ENCODE assay signal across 8 cellular contexts in genomic region chr11:20355221-20356219, GRCh38. TPM values are rescaled to one million over a fixed set of nuclear protein-coding genes. Genes with fewer than 3 reads are reported as not detected.
DNase-seq lines count a peak whose midpoint lies in the region; ATAC-seq and TF ChIP-seq lines count a peak whose summit lies in the region.

No MANE protein-coding gene starts in this region.

- peaks cover 15% of the 10 kb centered on the region for H3K27me3 ChIP-seq in IMR-90 (ENCODE audit: control insufficient read depth, insufficient read depth, low read length)
- H3K27me3 ChIP-seq in dorsolateral prefrontal cortex = no peaks in the 10 kb centered on the region

- no peak overlapping the region; the same call in 1 of the 2 replicates for H3K56ac ChIP-seq in IMR-90 (ENCODE audit: extremely low read depth, insufficient read depth, low read length)

- 100% methylated on average over 1 of the region's 12 CpGs; no CpG with 5 or more reads in 1 of the 2 experiments for WGBS in IMR-90 (ENCODE audit: extremely low coverage in 2 of 2, insufficient read length in 1 of 2), 2 experiments

- peak; percentile 36; the same call in 1 of the 2 replicates for TF ChIP-seq RAD21 in IMR-90 (IDR thresholded peaks at IDR 0.05; ENCODE audit: low read length)

- H3K4me1 ChIP-seq in IMR-90 (ENCODE audit: control insufficient read depth, insufficient read depth, low read length) = peaks cover 2% of the 10 kb centered on the region; the same call in 1 of the 2 replicates

- no peak overlapping the region for H2BK120ac ChIP-seq in IMR-90 (ENCODE audit: low read depth, low read length)

- no peak overlapping the region for H2AFZ ChIP-seq in IMR-90 (replicated peaks; ENCODE audit: low read length, poor library complexity)

- H2BK15ac ChIP-seq in IMR-90 (ENCODE audit: low read depth, low read length) = no peak overlapping the region

- H3K14ac ChIP-seq in IMR-90 (replicated peaks; ENCODE audit: low read depth, low read length) = no peak overlapping the region

- intact Hi-C loops in IMR-90 (cut with micrococcal nuclease) = loop anchor here (1.0 to 2.0 kb wide), 5 partner anchors 227 to 799 kb away; no protein-coding TSS in a partner anchor
- intact Hi-C loops in dorsolateral prefrontal cortex (cut with DNase I) = loop anchor here in 1 of 2 donors (2.0 to 10.0 kb wide), 3 partner anchors 227 to 791 kb away; no protein-coding TSS in a partner anchor

- CTCF ChIA-PET in IMR-90 (lab: Yijun Ruan, JAX) = interaction anchor here (0.5 to 4.7 kb wide), 8 partner anchors 9 to 1293 kb away, joined by 3 to 21 read pairs (median 3); partner anchors contain the start of gene HTATIP2

- no peak overlapping the region for H2BK20ac ChIP-seq in IMR-90 (ENCODE audit: low read depth, low read length)

- TF ChIP-seq POLR2A in IMR-90 (IDR thresholded peaks at IDR 0.05; ENCODE audit: low read depth, low read length) = no peak

- no peak overlapping the region for H3K18ac ChIP-seq in IMR-90 (ENCODE audit: low read depth, low read length)

- H3K4me2 ChIP-seq in IMR-90 (ENCODE audit: low read depth, low read length) = no peak overlapping the region

- H3K27ac ChIP-seq in IMR-90 (ENCODE audit: insufficient read depth, low read length) (no peak overlapping the region), dorsolateral prefrontal cortex (no peak overlapping the region)

- no peak overlapping the region for H4K8ac ChIP-seq in IMR-90 (ENCODE audit: low read depth in 2 of 2, low read length in 2 of 2)

- H4K91ac ChIP-seq in IMR-90 (ENCODE audit: insufficient read depth, low read depth, low read length) = no peak overlapping the region

- ATAC-seq in GM21576 (IDR thresholded peaks at IDR 0.05; ENCODE audit: unreplicated experiment) (peak; percentile 67), IMR-90 (ENCODE audit: low read depth) (peak; percentile 92)

- H3K36me3 ChIP-seq in IMR-90 (ENCODE audit: control insufficient read depth, insufficient read depth, low read length) = no peaks in the 10 kb centered on the region

- DNase-seq in NCI-H2171 treated with DMSO at 0.1 percent for 48 hours (lab: John Stamatoyannopoulos, UW) (peak; percentile 0), NCI-H2171 (lab: John Stamatoyannopoulos, UW) (no peak), IMR-90 (peak; percentile 58), SW480 (ENCODE audit: low spot score) (peak; percentile 60), dorsolateral prefrontal cortex (peak in 7 of 10 donors; percentile 32 to 59 (median 57)), mucosa of gallbladder (ENCODE audit: low spot score) (peak; percentile 17), pons (ENCODE audit: low spot score) (no peak)

- H3K9me3 ChIP-seq in IMR-90 (ENCODE audit: control insufficient read depth, insufficient read depth, low read length) = no peaks in the 10 kb centered on the region

- TF ChIP-seq CTCF in IMR-90 (conservative IDR thresholded peaks at IDR 0.05; ENCODE audit: low read depth, low read length) (peak; percentile 62), dorsolateral prefrontal cortex (IDR thresholded peaks at IDR 0.05 in 54 of 56, conservative IDR thresholded peaks at IDR 0.05 in 2 of 56; ENCODE audit: low read depth in 1 of 56, partially characterized antibody in 56 of 56) (peak in 54 of 56 donors; percentile 33 to 80 (median 66))

- H3K4ac ChIP-seq in IMR-90 (ENCODE audit: low read depth, low read length) = no peak overlapping the region

- no peak overlapping the region for H3K9ac ChIP-seq in IMR-90 (ENCODE audit: low read depth, low read length)

- H2AK9ac ChIP-seq in IMR-90 (replicated peaks; ENCODE audit: low read depth, low read length, poor library complexity) = no peak overlapping the region

- no peak overlapping the region for H3K23ac ChIP-seq in IMR-90 (ENCODE audit: low read depth, low read length)

- H2AK5ac ChIP-seq in IMR-90 (ENCODE audit: low read depth, low read length) = no peak overlapping the region

- no peaks in the 10 kb centered on the region for H4K20me1 ChIP-seq in IMR-90 (ENCODE audit: insufficient read depth, low read length)

- H3K4me3 ChIP-seq in IMR-90 (ENCODE audit: insufficient read depth, low read depth, low read length) (no peak overlapping the region), dorsolateral prefrontal cortex (no peak overlapping the region)

- no peaks in the 10 kb centered on the region for H3K9me1 ChIP-seq in IMR-90 (ENCODE audit: insufficient read depth, low read length)

- in situ Hi-C loops in IMR-90 (cut with MboI; ENCODE audit: low sequenced_read_pairs) = loop anchor here (25.0 kb wide), 1 partner anchor 418 kb away; no protein-coding TSS in a partner anchor

- H3K79me1 ChIP-seq in IMR-90 (ENCODE audit: low read depth in 1 of 2, low read length in 2 of 2) = no peaks in the 10 kb centered on the region

- no peak overlapping the region for H4K5ac ChIP-seq in IMR-90 (ENCODE audit: low read depth, low read length)

- BruUV-seq in IMR-90 (replicated peaks; lab: Mats Ljungman, UMichigan) = no TSS peak

- dilution Hi-C loops in IMR-90 (cut with HindIII; ENCODE audit: low sequenced_read_pairs, unreplicated experiment) = no loop called here

- POLR2A ChIA-PET in IMR-90 (lab: Charles Lee; ENCODE audit: unreplicated experiment) = no interaction called here

- no peak overlapping the region for H2BK5ac ChIP-seq in IMR-90 (ENCODE audit: low read depth, low read length, poor library complexity, severe bottlenecking)

TF ChIP-seq in IMR-90, 13 proteins besides CTCF, POLR2A, EP300 and RAD21:
- TF ChIP-seq SMC3 (IDR thresholded peaks at IDR 0.05; ENCODE audit: low read depth, low read length) = peak; percentile 46
- TF ChIP-seq USF2 (IDR thresholded peaks at IDR 0.05; ENCODE audit: low read depth, low read length) = peak; percentile 10; the same call in 1 of the 2 replicates
- no peak for TF ChIP-seq MAZ (IDR thresholded peaks at IDR 0.05; ENCODE audit: borderline replicate concordance, low read depth, low read length)
- TF ChIP-seq ELK1 (IDR thresholded peaks at IDR 0.05; ENCODE audit: borderline replicate concordance, low read depth, low read length) = no peak
- peak; percentile 22; the same call in 1 of the 2 replicates for TF ChIP-seq MXI1 (IDR thresholded peaks at IDR 0.05; ENCODE audit: borderline replicate concordance, low read depth, low read length)
- TF ChIP-seq BHLHE40 (IDR thresholded peaks at IDR 0.05; ENCODE audit: low read depth, low read length) = no peak
- TF ChIP-seq NFE2L2 (IDR thresholded peaks at IDR 0.05; ENCODE audit: low read depth, low read length) = no peak
TF ChIP-seq in IMR-90: peak in this region for 3.

RNA-seq across cellular contexts. Expression of gene HTATIP2, which starts 8.0 kb away (rescaled TPM):
- total RNA-seq in IMR-90 (2012; rRNA removed) (7.2 and 13.6 TPM in 2 replicates), dorsolateral prefrontal cortex (10 to 100 TPM; 12.7 to 59.9 (median 25.5) TPM), mucosa of gallbladder (90.6 TPM)
- 10.8 and 11.6 TPM in 2 replicates for polyA plus RNA-seq in IMR-90 (2012; rRNA removed)
- 3.0 and 8.1 TPM in 2 replicates for polyA plus RNA-seq in IMR-90 (2012; cell fraction: cytosol; rRNA removed)
- polyA plus RNA-seq in IMR-90 (2012; cell fraction: nucleus; rRNA removed; ENCODE audit: low replicate concordance) = 1.5 and 11.6 TPM in 2 replicates

RNA-seq across cellular contexts. Expression of gene PRMT3, which starts 32.0 kb away (rescaled TPM):
- total RNA-seq in IMR-90 (2012; rRNA removed) = 11.3 and 15.0 TPM in 2 replicates
- polyA plus RNA-seq in IMR-90 (2012; rRNA removed) = 6.2 and 8.8 TPM in 2 replicates
- polyA plus RNA-seq in IMR-90 (2012; cell fraction: cytosol; rRNA removed) = 2.9 TPM in 2 replicates
- 2.4 and 7.3 TPM in 2 replicates for polyA plus RNA-seq in IMR-90 (2012; cell fraction: nucleus; rRNA removed; ENCODE audit: low replicate concordance)
- total RNA-seq in dorsolateral prefrontal cortex = 10 to 100 TPM; 12.6 to 34.9 (median 19.9) TPM
- 9.8 TPM for total RNA-seq in mucosa of gallbladder

Comparison
In these comparisons a context has a peak if more than half of its experiments do, and no peak if none do; other contexts are left out.
1. DNase-seq: peak in NCI-H2171 treated with DMSO at 0.1 percent for 48 hours (single experiment), IMR-90 (single experiment), SW480 (single experiment), dorsolateral prefrontal cortex (7 of 10) and mucosa of gallbladder (single experiment); none in NCI-H2171 (single experiment) and pons (single experiment).